ENCODE assay signal across 17 cellular contexts in genomic region chr1:93805027-93805426, GRCh38.
DNase-seq lines count a peak whose midpoint lies in the region; ATAC-seq, FAIRE-seq and TF ChIP-seq lines count a peak whose summit lies in the region.
"Had no signal": no experiment of that assay in that cellular context is flagged by ENCODE, and none has a peak within 500 bp of the region (broad histone marks: within the 10 kb centered on the region; RNA-seq: fewer than 3 reads in every experiment).

No MANE protein-coding gene starts in this region.

- H3K4me3 ChIP-seq in RWPE2 (ENCODE audit: severe bottlenecking) (no peak overlapping the region), esophagus squamous epithelium (no peak overlapping the region)

- H3K4me1 ChIP-seq in RWPE2 (ENCODE audit: insufficient read depth, poor library complexity, severe bottlenecking) (peaks cover 26% of the 10 kb centered on the region), esophagus squamous epithelium (peaks cover 0 to 15% (median 0%) of the 10 kb centered on the region in 3 donors)

- no peaks in the 10 kb centered on the region; the same call in 1 of the 2 replicates for H3K36me3 ChIP-seq in RWPE2 (ENCODE audit: low read depth)
- no peaks in the 10 kb centered on the region for H3K36me3 ChIP-seq in esophagus squamous epithelium

- H3K36me3 Mint-ChIP-seq in osteocyte (ENCODE audit: unreplicated experiment): peaks cover 12% of the 10 kb centered on the region

- intact Hi-C loops in esophagus squamous epithelium (cut with DNase I): no loop called here

- no peaks in the 10 kb centered on the region for H3K27me3 ChIP-seq in RWPE2 (ENCODE audit: insufficient read depth, poor library complexity, severe bottlenecking)
- H3K27me3 ChIP-seq in esophagus squamous epithelium: no peaks in the 10 kb centered on the region

- H3K27ac ChIP-seq in RWPE2 (ENCODE audit: poor library complexity, severe bottlenecking): peak overlapping the region; percentile 96
- H3K27ac ChIP-seq in esophagus squamous epithelium: peak overlapping the region in 3 of 4 donors; percentile 30 to 46 (median 37)

- FAIRE-seq in RCC 7860 (lab: Jason Lieb, UNC): no peak
- FAIRE-seq: small intestine had no signal

- peaks cover 2% of the 10 kb centered on the region for H3K9me3 ChIP-seq in RWPE2 (ENCODE audit: severe bottlenecking)
- H3K9me3 ChIP-seq in esophagus squamous epithelium: peaks cover 0 to 9% (median 5%) of the 10 kb centered on the region in 3 donors

- H3K27ac Mint-ChIP-seq in osteocyte (ENCODE audit: unreplicated experiment): peak overlapping the region; percentile 8
- H3K27ac Mint-ChIP-seq: activated naive CD4-positive, alpha-beta T cell treated with anti-CD3 and anti-CD28 coated beads for 36 hours; mesothelial cell of epicardium; stimulated activated naive CD8-positive, alpha-beta T cell treated with anti-CD3 and anti-CD28 coated beads, Interleukin-15, amount 100 ng/mL, for 72 hours; T-cell had no signal

- peaks cover 31% of the 10 kb centered on the region for H3K9me3 Mint-ChIP-seq in osteocyte (ENCODE audit: unreplicated experiment)
- H3K9me3 Mint-ChIP-seq: central memory CD8-positive, alpha-beta T cell had no signal

- H3K4me1 Mint-ChIP-seq in osteocyte (ENCODE audit: unreplicated experiment): peaks cover 28% of the 10 kb centered on the region
- H3K4me1 Mint-ChIP-seq: central memory CD8-positive, alpha-beta T cell; mesothelial cell of epicardium; stimulated activated naive CD8-positive, alpha-beta T cell treated with anti-CD3 and anti-CD28 coated beads, Interleukin-15, amount 100 ng/mL, for 72 hours; T-cell had no signal

- TF ChIP-seq POLR2A in esophagus squamous epithelium (IDR thresholded peaks at IDR 0.05): no peak

- ATAC-seq in RWPE2 (ENCODE audit: low read depth): peak; percentile 70
- no peak for ATAC-seq in GM21381 (IDR thresholded peaks at IDR 0.05; ENCODE audit: unreplicated experiment)
- ATAC-seq: stimulated activated naive CD8-positive, alpha-beta T cell treated with anti-CD3 and anti-CD28 coated beads, Interleukin-15, amount 100 ng/mL, for 72 hours; T-cell had no signal

- TF ChIP-seq CTCF in RWPE2 (IDR thresholded peaks at IDR 0.05; ENCODE audit: poor library complexity, severe bottlenecking) (no peak), esophagus squamous epithelium (IDR thresholded peaks at IDR 0.05) (no peak), osteocyte (IDR thresholded peaks at IDR 0.05) (no peak)

- H3K4me3 Mint-ChIP-seq in osteocyte (ENCODE audit: unreplicated experiment): no peak overlapping the region
- H3K4me3 Mint-ChIP-seq: activated naive CD4-positive, alpha-beta T cell treated with anti-CD3 and anti-CD28 coated beads for 36 hours; central memory CD8-positive, alpha-beta T cell; mesothelial cell of epicardium; stimulated activated naive CD8-positive, alpha-beta T cell treated with anti-CD3 and anti-CD28 coated beads, Interleukin-15, amount 100 ng/mL, for 72 hours; T-cell had no signal

- DNase-seq in ELR (ENCODE audit: low read depth): peak; percentile 60
- no peak for DNase-seq in RWPE2 (ENCODE audit: low spot score)
- DNase-seq in esophagus squamous epithelium (lab: John Stamatoyannopoulos, UW): no peak
- no peak for DNase-seq in osteocyte (ENCODE audit: extremely low spot score, unreplicated experiment)
- DNase-seq in RCC 7860 (ENCODE audit: low spot score): no peak
- no peak for DNase-seq in central memory CD4-positive, alpha-beta T cell
- DNase-seq in HK-2 (ENCODE audit: unreplicated experiment): no peak
- DNase-seq: activated naive CD4-positive, alpha-beta T cell treated with anti-CD3 and anti-CD28 coated beads for 36 hours; DMS 273 treated with DMSO at 0.1 percent for 48 hours; H7; NCI-H1105 treated with DMSO at 0.1 percent for 48 hours; small intestine; stimulated activated naive CD8-positive, alpha-beta T cell treated with anti-CD3 and anti-CD28 coated beads, Interleukin-15, amount 100 ng/mL, for 72 hours; T-cell had no signal

- no peaks in the 10 kb centered on the region for H3K27me3 Mint-ChIP-seq in osteocyte (ENCODE audit: unreplicated experiment)
- H3K27me3 Mint-ChIP-seq: central memory CD8-positive, alpha-beta T cell; stimulated activated naive CD8-positive, alpha-beta T cell treated with anti-CD3 and anti-CD28 coated beads, Interleukin-15, amount 100 ng/mL, for 72 hours had no signal
